Comparison of ENCODE assay signal across 18 cellular contexts in the genomic region with DNA sequence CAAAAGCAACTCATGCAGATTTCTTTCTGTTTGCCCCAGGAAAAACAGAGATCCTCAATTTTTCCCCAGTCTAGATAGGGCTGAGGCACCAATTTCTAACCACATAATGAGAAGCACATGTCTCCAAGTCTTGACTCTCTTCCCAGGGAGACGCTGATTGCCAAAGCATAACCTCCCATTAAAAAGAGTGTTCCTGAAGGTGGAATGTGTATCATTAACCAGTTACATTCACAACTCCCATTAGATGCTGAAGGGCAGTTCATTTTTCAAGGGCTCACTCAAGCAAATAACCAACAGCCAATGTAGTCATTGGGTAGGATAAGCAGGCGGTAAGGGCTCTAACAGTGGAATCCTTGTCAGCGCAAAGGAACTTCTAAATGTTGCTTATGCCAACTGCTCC. TPM values are rescaled to one million over a fixed set of nuclear protein-coding genes. Genes with fewer than 3 reads are reported as not detected.
DNase-seq lines count a peak whose midpoint lies in the region; ATAC-seq and TF ChIP-seq lines count a peak whose summit lies in the region.
"Had no signal": no experiment of that assay in that cellular context is flagged by ENCODE, and none has a peak within 500 bp of the region (broad histone marks: within the 10 kb centered on the region; RNA-seq: fewer than 3 reads in every experiment).

No MANE protein-coding gene starts in this region.

- H3K9me3 Mint-ChIP-seq in mesothelial cell of epicardium = no peaks in the 10 kb centered on the region
- H3K9me3 Mint-ChIP-seq: activated naive CD8-positive, alpha-beta T cell treated with anti-CD3 and anti-CD28 coated beads, Interleukin-2, amount 10 ng/mL, durations not matched to agents 7 days and 5 days; stimulated activated naive B cell treated with anti-CD40 and anti-IgM and Interleukin-4, amounts not matched to agents 10 μg/mL and 1 μg/mL and 100 μg/mL, for 72 hours had no signal

- no peaks in the 10 kb centered on the region for H3K27me3 Mint-ChIP-seq in mesothelial cell of epicardium (ENCODE audit: low read depth)
- H3K27me3 Mint-ChIP-seq: activated naive CD8-positive, alpha-beta T cell treated with anti-CD3 and anti-CD28 coated beads, Interleukin-2, amount 10 ng/mL, durations not matched to agents 7 days and 5 days; CD4-positive, alpha-beta memory T cell; stimulated activated naive B cell treated with anti-CD40 and anti-IgM and Interleukin-4, amounts not matched to agents 10 μg/mL and 1 μg/mL and 100 μg/mL, for 72 hours had no signal

- H3K4me1 ChIP-seq in left lung = no peaks in the 10 kb centered on the region
- peaks cover 0 to 18% (median 0%) of the 10 kb centered on the region in 4 donors for H3K4me1 ChIP-seq in sigmoid colon

- DNase-seq in BJ (ENCODE audit: low read depth) (peak; percentile 34), HFF-Myc (ENCODE audit: extremely low read depth, low read depth) (peak; percentile 14), epithelial cell of proximal tubule (ENCODE audit: low read depth) (peak; percentile 82), left lung (no peak), mesothelial cell of epicardium (ENCODE audit: low spot score in 2 of 2, unreplicated experiment in 2 of 2) (no peak), sigmoid colon (no peak)
- DNase-seq: activated naive CD8-positive, alpha-beta T cell treated with anti-CD3 and anti-CD28 coated beads, Interleukin-2, amount 10 ng/mL, durations not matched to agents 7 days and 5 days; CD4-positive, alpha-beta memory T cell; mucosa of descending colon; NCI-H1048; NCI-H526 treated with DMSO at 0.1 percent for 48 hours; stimulated activated naive B cell treated with anti-CD40 and anti-IgM and Interleukin-4, amounts not matched to agents 10 μg/mL and 1 μg/mL and 100 μg/mL, for 72 hours; tibial artery had no signal

- H3K4me1 Mint-ChIP-seq in mesothelial cell of epicardium = peaks cover 12% of the 10 kb centered on the region
- H3K4me1 Mint-ChIP-seq: activated naive CD8-positive, alpha-beta T cell treated with anti-CD3 and anti-CD28 coated beads, Interleukin-2, amount 10 ng/mL, durations not matched to agents 7 days and 5 days; CD4-positive, alpha-beta memory T cell; stimulated activated naive B cell treated with anti-CD40 and anti-IgM and Interleukin-4, amounts not matched to agents 10 μg/mL and 1 μg/mL and 100 μg/mL, for 72 hours had no signal

- TF ChIP-seq EP300 in sigmoid colon (IDR thresholded peaks at IDR 0.05) = no peak

- ATAC-seq in left lung (peak; percentile 61), GM18498 (IDR thresholded peaks at IDR 0.05; ENCODE audit: unreplicated experiment) (no peak), HG03159 (IDR thresholded peaks at IDR 0.05; ENCODE audit: unreplicated experiment) (no peak)
- ATAC-seq: activated CD4-positive, CD25-positive, alpha-beta regulatory T cell treated with anti-CD3 and anti-CD28 coated beads, Interleukin-2, amount 50 U/mL, for 24 hours; mucosa of descending colon; stimulated activated naive B cell treated with anti-CD40 and anti-IgM and Interleukin-4, amounts not matched to agents 10 μg/mL and 1 μg/mL and 100 μg/mL, for 72 hours had no signal

- H3K36me3 ChIP-seq in BJ (ENCODE audit: control insufficient read depth, insufficient read depth, low read length) (no peaks in the 10 kb centered on the region; the same call in 1 of the 2 replicates), left lung (no peaks in the 10 kb centered on the region), sigmoid colon (peaks cover 0 to 3% (median 0%) of the 10 kb centered on the region in 4 donors)
- H3K36me3 ChIP-seq: tibial artery had no signal

- no peak overlapping the region for H3K27ac Mint-ChIP-seq in mesothelial cell of epicardium
- H3K27ac Mint-ChIP-seq: activated naive CD8-positive, alpha-beta T cell treated with anti-CD3 and anti-CD28 coated beads, Interleukin-2, amount 10 ng/mL, durations not matched to agents 7 days and 5 days; CD4-positive, alpha-beta memory T cell; stimulated activated naive B cell treated with anti-CD40 and anti-IgM and Interleukin-4, amounts not matched to agents 10 μg/mL and 1 μg/mL and 100 μg/mL, for 72 hours had no signal

- POLR2A ChIA-PET in BJ (lab: Charles Lee) = no interaction called here

- no peaks in the 10 kb centered on the region for H3K27me3 ChIP-seq in BJ (ENCODE audit: control insufficient read depth, insufficient read depth, low read length)
- no peaks in the 10 kb centered on the region for H3K27me3 ChIP-seq in left lung
- no peaks in the 10 kb centered on the region for H3K27me3 ChIP-seq in sigmoid colon
- H3K27me3 ChIP-seq: hepatocyte, tibial artery had no signal

- no peak overlapping the region for H3K27ac ChIP-seq in left lung
- no peak overlapping the region for H3K27ac ChIP-seq in sigmoid colon
- H3K27ac ChIP-seq: hepatocyte, tibial artery had no signal

- no peak for TF ChIP-seq POLR2A in sigmoid colon (IDR thresholded peaks at IDR 0.05)

- 89 to 91% methylated on average over 3 of the region's 3 CpGs for WGBS in sigmoid colon, 2 donors

- no peaks in the 10 kb centered on the region for H3K36me3 Mint-ChIP-seq in mesothelial cell of epicardium
- H3K36me3 Mint-ChIP-seq: activated naive CD8-positive, alpha-beta T cell treated with anti-CD3 and anti-CD28 coated beads, Interleukin-2, amount 10 ng/mL, durations not matched to agents 7 days and 5 days; CD4-positive, alpha-beta memory T cell; stimulated activated naive B cell treated with anti-CD40 and anti-IgM and Interleukin-4, amounts not matched to agents 10 μg/mL and 1 μg/mL and 100 μg/mL, for 72 hours had no signal

- no peak for TF ChIP-seq CTCF in BJ (IDR thresholded peaks at IDR 0.05; ENCODE audit: insufficient read depth, low read depth, low read length)
- no peak for TF ChIP-seq CTCF in HFF-Myc (IDR thresholded peaks at IDR 0.05; ENCODE audit: low read depth, low read length, missing control alignments)
- no peak for TF ChIP-seq CTCF in epithelial cell of proximal tubule (conservative IDR thresholded peaks at IDR 0.05; ENCODE audit: low read depth, low read length)
- no peak for TF ChIP-seq CTCF in left lung (IDR thresholded peaks at IDR 0.05)
- TF ChIP-seq CTCF in mesothelial cell of epicardium (IDR thresholded peaks at IDR 0.05; ENCODE audit: unreplicated experiment) = no peak
- TF ChIP-seq CTCF in sigmoid colon (IDR thresholded peaks at IDR 0.05) = no peak

- H3K4me3 Mint-ChIP-seq in mesothelial cell of epicardium = no peak overlapping the region
- H3K4me3 Mint-ChIP-seq: activated naive CD8-positive, alpha-beta T cell treated with anti-CD3 and anti-CD28 coated beads, Interleukin-2, amount 10 ng/mL, durations not matched to agents 7 days and 5 days; CD4-positive, alpha-beta memory T cell; stimulated activated naive B cell treated with anti-CD40 and anti-IgM and Interleukin-4, amounts not matched to agents 10 μg/mL and 1 μg/mL and 100 μg/mL, for 72 hours had no signal

- CTCF ChIA-PET in BJ (lab: Yijun Ruan, JAX) = no interaction called here

- H3K4me3 ChIP-seq in BJ (ENCODE audit: low read depth, low read length) = no peak overlapping the region
- no peak overlapping the region for H3K4me3 ChIP-seq in HFF-Myc (replicated peaks; ENCODE audit: low read depth, low read length)
- H3K4me3 ChIP-seq in epithelial cell of proximal tubule (ENCODE audit: low read depth, low read length) = no peak overlapping the region
- no peak overlapping the region for H3K4me3 ChIP-seq in left lung
- no peak overlapping the region for H3K4me3 ChIP-seq in sigmoid colon
- H3K4me3 ChIP-seq: hepatocyte, mucosa of descending colon, tibial artery had no signal

- intact Hi-C loops in left lung (cut with DNase I) (no loop called here), sigmoid colon (cut with DNase I) (no loop called here)

- H3K9me3 ChIP-seq in left lung (no peaks in the 10 kb centered on the region), sigmoid colon (no peaks in the 10 kb centered on the region)
- H3K9me3 ChIP-seq: mucosa of descending colon, tibial artery had no signal

RNA-seq across cellular contexts. Expression of a gene that starts 27.5 kb away (rescaled TPM):
- polyA plus RNA-seq in BJ (2011; rRNA removed) (56.9 and 97.9 TPM in 2 replicates), sigmoid colon (1 to 10 TPM; 1.2 to 4.7 (median 3.0) TPM)
- polyA minus RNA-seq in BJ (2011; rRNA and poly(A)+ RNA removed) = 41.2 and 41.4 TPM in 2 replicates
- total RNA-seq in epithelial cell of proximal tubule (8.2 and 11.9 TPM in 2 replicates), left lung (10 to 100 TPM; 20.0 to 23.5 TPM), mesothelial cell of epicardium (11.1 to 11.8 TPM (median 11.8 TPM) in 3 replicates), sigmoid colon (10 to 100 TPM; 71.5 to 98.1 (median 90.0) TPM)
- total RNA-seq: activated naive CD8-positive, alpha-beta T cell treated with anti-CD3 and anti-CD28 coated beads, Interleukin-2, amount 10 ng/mL, durations not matched to agents 7 days and 5 days; CD4-positive, alpha-beta memory T cell; HT-29 had no signal
- polyA plus RNA-seq: CD4-positive, alpha-beta memory T cell had no signal

Comparison
In these comparisons a context has a peak if more than half of its experiments do, and no peak if none do; other contexts are left out.
1. DNase-seq: peak in BJ (single experiment), HFF-Myc (single experiment) and epithelial cell of proximal tubule (single experiment); none in left lung (0 of 2), mesothelial cell of epicardium (0 of 2) and sigmoid colon (single experiment).